Comparison of ENCODE assay signal across 8 cellular contexts in the genomic region with DNA sequence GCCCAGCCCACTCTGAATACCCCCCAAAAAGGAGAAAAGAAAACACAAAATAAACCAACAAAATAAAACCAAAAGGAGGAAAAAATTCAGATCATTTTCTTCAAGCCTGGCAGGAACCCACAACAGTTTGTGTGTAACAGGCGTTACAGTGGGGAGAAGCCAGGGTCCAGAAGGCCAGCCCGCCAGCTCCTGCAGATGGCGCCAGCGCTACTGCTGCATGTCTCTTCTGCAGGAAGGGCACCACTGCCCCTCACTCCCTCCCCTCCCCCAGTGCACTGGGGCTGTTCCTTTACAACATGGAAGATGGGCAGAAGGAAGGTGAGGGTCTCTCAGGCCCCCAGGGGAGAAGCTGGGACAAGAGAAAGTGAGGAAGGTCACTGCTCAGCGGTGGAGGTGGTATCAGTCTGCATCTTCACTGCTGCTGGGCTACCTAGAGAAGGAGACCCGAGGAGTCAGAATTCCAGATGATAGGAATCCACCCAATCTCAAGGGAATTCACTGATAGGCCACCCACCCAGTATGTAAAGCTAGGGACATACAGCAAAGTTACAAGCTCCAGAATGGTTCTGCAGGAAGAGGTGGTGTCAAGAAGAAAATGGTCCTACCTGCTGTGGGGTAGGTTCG. TPM values are rescaled to one million over a fixed set of nuclear protein-coding genes. Genes with fewer than 3 reads are reported as not detected.
DNase-seq lines count a peak whose midpoint lies in the region; TF ChIP-seq lines count a peak whose summit lies in the region.

No MANE protein-coding gene starts in this region.

- H3K4me1 ChIP-seq in left ventricle myocardium inferior = peaks cover 25% of the 10 kb centered on the region

- no peaks in the 10 kb centered on the region for H3K9me3 ChIP-seq in left ventricle myocardium inferior (replicated peaks)

- in situ Hi-C loops in G401 (cut with HindIII; ENCODE audit: low sequenced_read_pairs) = no loop called here

- H3K27me3 ChIP-seq in left ventricle myocardium inferior (ENCODE audit: low read depth) = no peaks in the 10 kb centered on the region

- TF ChIP-seq CTCF in left ventricle myocardium inferior (IDR thresholded peaks at IDR 0.05; ENCODE audit: borderline replicate concordance) = peak; percentile 40

- H3K4me3 ChIP-seq in left ventricle myocardium inferior = no peak overlapping the region

- DNase-seq in A172 (ENCODE audit: low spot score) (peak; percentile 28), G401 (ENCODE audit: low spot score) (peak; percentile 43), NCI-H2107 (lab: John Stamatoyannopoulos, UW) (peak; percentile 35), activated T-cell treated with anti-CD3 and anti-CD28 coated beads for 48 hours (ENCODE audit: low read depth) (peak; percentile 43), left ventricle myocardium inferior (no peak), C1 segment of cervical spinal cord (lab: John Stamatoyannopoulos, UW) (no peak), superior temporal gyrus (ENCODE audit: extremely low spot score) (no peak)
- peak; percentile 19 to 47 for DNase-seq in stimulated activated CD4-positive, alpha-beta T cell treated with anti-CD3 and anti-CD28 coated beads, Interleukin-4, amount 100 ng/mL, for 4 hours

- intact Hi-C loops in left ventricle myocardium inferior (cut with micrococcal nuclease) = no loop called here

- peaks cover 71% of the 10 kb centered on the region for H3K36me3 ChIP-seq in left ventricle myocardium inferior

- H3K27ac ChIP-seq in left ventricle myocardium inferior (replicated peaks) = no peak overlapping the region

RNA-seq across cellular contexts. Expression of a gene that starts 2.3 kb away (rescaled TPM):
- 53.9 and 59.8 TPM in 2 replicates for total RNA-seq in A172 (2014; rRNA removed; shearing (Covaris generic))
- 45.5 and 70.7 TPM in 2 replicates for total RNA-seq in G401 (2014; rRNA removed; shearing (Covaris generic))
- 15.3 TPM for total RNA-seq in left ventricle myocardium inferior

RNA-seq across cellular contexts. Expression of a gene that starts 14.5 kb away (rescaled TPM):
- 2.1 TPM in 2 replicates for total RNA-seq in A172 (2014; rRNA removed; shearing (Covaris generic))
- 11.7 and 13.2 TPM in 2 replicates for total RNA-seq in G401 (2014; rRNA removed; shearing (Covaris generic))
- 14.4 TPM for total RNA-seq in left ventricle myocardium inferior

RNA-seq across cellular contexts. Expression of a gene that starts 36.1 kb away (rescaled TPM):
- 3,748 and 4,015 TPM in 2 replicates for total RNA-seq in A172 (2014; rRNA removed; shearing (Covaris generic))
- total RNA-seq in G401 (2014; rRNA removed; shearing (Covaris generic)) = 3,766 and 4,312 TPM in 2 replicates
- total RNA-seq in left ventricle myocardium inferior = 4,161 TPM

RNA-seq across cellular contexts. Expression of a gene that starts 36.8 kb away (rescaled TPM):
- 164 and 201 TPM in 2 replicates for total RNA-seq in A172 (2014; rRNA removed; shearing (Covaris generic))
- 374 and 375 TPM in 2 replicates for total RNA-seq in G401 (2014; rRNA removed; shearing (Covaris generic))
- total RNA-seq in left ventricle myocardium inferior = 151 TPM

Comparison
In these comparisons a context has a peak if more than half of its experiments do, and no peak if none do; other contexts are left out.
1. DNase-seq: peak in A172 (single experiment), G401 (single experiment), NCI-H2107 (single experiment), activated T-cell treated with anti-CD3 and anti-CD28 coated beads for 48 hours (single experiment) and stimulated activated CD4-positive, alpha-beta T cell treated with anti-CD3 and anti-CD28 coated beads, Interleukin-4, amount 100 ng/mL, for 4 hours (2 of 2); none in left ventricle myocardium inferior (single experiment), C1 segment of cervical spinal cord (0 of 14) and superior temporal gyrus (single experiment).